In genomic region chr1:16243936-16244649, GRCh38 we compare ENCODE assay signal across 8 cellular contexts.
DNase-seq lines count a peak whose midpoint lies in the region; ATAC-seq and TF ChIP-seq lines count a peak whose summit lies in the region.

No MANE protein-coding gene starts in this region.

- DNase-seq in AG09319 (ENCODE audit: extremely low read depth, low read depth) (peak; percentile 65), GOT3 (lab: John Stamatoyannopoulos, UW) (peak; percentile 21), NCI-H446 (lab: John Stamatoyannopoulos, UW) (peak; percentile 81 to 90), caudate nucleus (lab: John Stamatoyannopoulos, UW) (peak in 53 of 61 donors; percentile 8 to 83 (median 38)), left kidney (ENCODE audit: low read depth, low spot score) (peak; percentile 93)
- DNase-seq in activated CD4-positive, CD25-positive, alpha-beta regulatory T cell treated with anti-CD3 and anti-CD28 coated beads, Interleukin-2, amount 50 U/mL, for 16 hours (ENCODE audit: low read depth, low spot score) = peak; percentile 61
- DNase-seq in stimulated activated CD4-positive, alpha-beta T cell treated with anti-CD3 and anti-CD28 coated beads, Interleukin-2, amount 100 ng/mL, for 48 hours = peak; percentile 68 to 73

- ATAC-seq in GM19397 (IDR thresholded peaks at IDR 0.05; ENCODE audit: unreplicated experiment) = no peak

- peak; percentile 87 for TF ChIP-seq CTCF in AG09319 (IDR thresholded peaks at IDR 0.05; ENCODE audit: low read depth, low read length)

- no peak overlapping the region for H3K27ac ChIP-seq in caudate nucleus (ENCODE audit: low read depth, low read length)

Comparison
In these comparisons a context has a peak if more than half of its experiments do, and no peak if none do; other contexts are left out.
1. DNase-seq: peak in every context shown above with its lines; median percentile 93 in left kidney; 86 in NCI-H446; 70 in stimulated activated CD4-positive, alpha-beta T cell treated with anti-CD3 and anti-CD28 coated beads, Interleukin-2, amount 100 ng/mL, for 48 hours; 65 in AG09319; 61 in activated CD4-positive, CD25-positive, alpha-beta regulatory T cell treated with anti-CD3 and anti-CD28 coated beads, Interleukin-2, amount 50 U/mL, for 16 hours; 38 in caudate nucleus; 21 in GOT3.